In the genomic region with DNA sequence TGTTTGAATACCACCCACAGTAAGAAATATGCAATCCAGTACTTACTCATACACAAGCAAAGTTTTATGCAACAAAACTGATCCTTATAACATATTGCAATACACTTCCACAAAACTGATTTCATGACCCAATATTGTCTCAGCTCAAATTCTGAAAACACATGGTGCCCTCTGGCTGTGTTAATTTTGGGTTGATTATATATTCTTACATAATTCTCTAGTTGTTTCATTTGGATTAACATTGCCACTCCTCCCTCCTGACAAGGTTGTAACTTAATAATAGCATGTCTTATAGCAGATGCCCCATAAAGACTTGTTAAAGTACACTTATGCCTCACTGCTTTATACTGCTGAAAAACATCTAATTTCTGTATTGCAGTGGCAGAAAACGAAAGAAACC, we compare ENCODE assay signal across 17 cellular contexts.
DNase-seq lines count a peak whose midpoint lies in the region; ATAC-seq and TF ChIP-seq lines count a peak whose summit lies in the region.
"Had no signal": no experiment of that assay in that cellular context is flagged by ENCODE, and none has a peak within 500 bp of the region (broad histone marks: within the 10 kb centered on the region; RNA-seq: fewer than 3 reads in every experiment).

No MANE protein-coding gene starts in this region.

- H3K9me3 ChIP-seq in SK-N-SH, result no peaks in the 10 kb centered on the region
- no peaks in the 10 kb centered on the region for H3K9me3 ChIP-seq in T-helper 17 cell (ENCODE audit: control insufficient read depth, low read length, poor library complexity, severe bottlenecking)
- H3K9me3 ChIP-seq in thoracic aorta, result no peaks in the 10 kb centered on the region

- CTCF ChIA-PET in SK-N-SH (lab: Yijun Ruan, JAX), result interaction anchor here (0.6 to 16.4 kb wide), 7 partner anchors 9 to 149 kb away, joined by 3 to 271 read pairs (median 8); a partner anchor contains a TSS

- H3K36me3 ChIP-seq in SK-N-SH (replicated peaks in 1 of 2; ENCODE audit: control insufficient read depth in 1 of 2, insufficient read depth in 2 of 2, low read length in 1 of 2) (no peaks in the 10 kb centered on the region), thoracic aorta (peaks cover 58% of the 10 kb centered on the region)

- TF ChIP-seq CTCF in SK-N-SH (IDR thresholded peaks at IDR 0.05), result no peak
- TF ChIP-seq CTCF in thoracic aorta (IDR thresholded peaks at IDR 0.05), result no peak

- no peak for TF ChIP-seq EP300 in SK-N-SH (IDR thresholded peaks at IDR 0.05; ENCODE audit: borderline replicate concordance in 1 of 2, low read depth in 1 of 2, low read length in 1 of 2)

- DNase-seq in SK-N-SH (no peak), T-helper 17 cell (no peak), fibroblast of gingiva (ENCODE audit: low read depth) (peak; percentile 79), thoracic aorta (ENCODE audit: low spot score) (no peak), AG20443 (ENCODE audit: low spot score) (no peak), posterior cingulate gyrus (no peak), hepatic stellate cell (ENCODE audit: low spot score) (no peak)
- DNase-seq: brain microvascular endothelial cell; Calu3; effector CD4-positive, alpha-beta T cell; KBM-7; NCI-H146; NCI-H446 treated with DMSO at 0.1 percent for 48 hours; OCI-M1 had no signal

- intact Hi-C loops in posterior cingulate gyrus (cut with DNase I), result no loop called here

- H3K27ac Mint-ChIP-seq in T-helper 17 cell, result peak overlapping the region; percentile 85
- H3K27ac Mint-ChIP-seq: GM23338, WTC11 had no signal

- H3F3A ChIP-seq in SK-N-SH (replicated peaks; ENCODE audit: insufficient read depth), result peaks cover 6% of the 10 kb centered on the region

- H3K4me3 ChIP-seq in SK-N-SH (ENCODE audit: low read depth in 2 of 2, low read length in 1 of 2) (no peak overlapping the region), thoracic aorta (no peak overlapping the region)
- H3K4me3 ChIP-seq: GM23338 had no signal

- H3K27me3 ChIP-seq in SK-N-SH (ENCODE audit: insufficient read depth), result no peaks in the 10 kb centered on the region
- H3K27me3 ChIP-seq in thoracic aorta (replicated peaks; ENCODE audit: insufficient read depth), result no peaks in the 10 kb centered on the region
- H3K27me3 ChIP-seq: brain microvascular endothelial cell had no signal

- H2AFZ ChIP-seq in SK-N-SH (ENCODE audit: low read depth), result no peak overlapping the region
- H2AFZ ChIP-seq: GM23338 had no signal

- peaks cover 38% of the 10 kb centered on the region for H3K4me1 Mint-ChIP-seq in T-helper 17 cell

- 79% methylated on average over 1 of the region's 1 CpG for WGBS in SK-N-SH (ENCODE audit: low lambda C conversion rate)

- no peak for ATAC-seq in SK-N-SH treated with all-trans-retinoic acid at 6 μM for 48 hours
- ATAC-seq in T-helper 17 cell, result no peak
- ATAC-seq in thoracic aorta (ENCODE audit: insufficient number of reproducible peaks, low FRiP score, low read depth), result no peak
- ATAC-seq: GM23338, WTC11 had no signal

- H3K4me2 ChIP-seq in SK-N-SH, result peak overlapping the region; percentile 23; the same call in 1 of the 2 replicates
- H3K4me2 ChIP-seq: GM23338 had no signal

- no peaks in the 10 kb centered on the region for H4K20me1 ChIP-seq in SK-N-SH (ENCODE audit: insufficient read depth)

- no peak overlapping the region for H3K9ac ChIP-seq in SK-N-SH

- peaks cover 2% of the 10 kb centered on the region for H3K36me3 Mint-ChIP-seq in T-helper 17 cell (ENCODE audit: low read depth)
- H3K36me3 Mint-ChIP-seq: WTC11 had no signal

- no peaks in the 10 kb centered on the region for H3K9me2 ChIP-seq in SK-N-SH

- H3K27me3 Mint-ChIP-seq in T-helper 17 cell, result no peaks in the 10 kb centered on the region

- no peak overlapping the region for H3K4me3 Mint-ChIP-seq in T-helper 17 cell
- H3K4me3 Mint-ChIP-seq: GM23338, WTC11 had no signal

- H3K27ac ChIP-seq in SK-N-SH (ENCODE audit: low read depth in 2 of 2, low read length in 1 of 2), result no peak overlapping the region
- peak overlapping the region; percentile 53 to 74 for H3K27ac ChIP-seq in thoracic aorta
- H3K27ac ChIP-seq: brain microvascular endothelial cell had no signal

- no peaks in the 10 kb centered on the region for H3K79me2 ChIP-seq in SK-N-SH (ENCODE audit: insufficient read depth)

- POLR2A ChIA-PET in SK-N-SH (lab: Yijun Ruan, JAX), result no interaction called here

- TF ChIP-seq RAD21 in SK-N-SH (IDR thresholded peaks at IDR 0.05; ENCODE audit: low read length), result no peak

- H3K4me1 ChIP-seq in SK-N-SH (ENCODE audit: control insufficient read depth in 1 of 2, insufficient read depth in 2 of 2, low read depth in 1 of 2, low read length in 1 of 2) (peaks cover 4 to 13% of the 10 kb centered on the region in 2 experiments; a peak in 2 of 4 replicates), thoracic aorta (ENCODE audit: control insufficient read depth in 1 of 2, low read depth in 2 of 2) (peaks cover 60 to 66% of the 10 kb centered on the region in 2 donors)

TF ChIP-seq in SK-N-SH, 30 proteins besides CTCF, POLR2A, EP300 and RAD21 (continues in another document):
- no peak for TF ChIP-seq TEAD4 (IDR thresholded peaks at IDR 0.05; ENCODE audit: borderline replicate concordance, insufficient read depth)
- TF ChIP-seq, protein P1, sequence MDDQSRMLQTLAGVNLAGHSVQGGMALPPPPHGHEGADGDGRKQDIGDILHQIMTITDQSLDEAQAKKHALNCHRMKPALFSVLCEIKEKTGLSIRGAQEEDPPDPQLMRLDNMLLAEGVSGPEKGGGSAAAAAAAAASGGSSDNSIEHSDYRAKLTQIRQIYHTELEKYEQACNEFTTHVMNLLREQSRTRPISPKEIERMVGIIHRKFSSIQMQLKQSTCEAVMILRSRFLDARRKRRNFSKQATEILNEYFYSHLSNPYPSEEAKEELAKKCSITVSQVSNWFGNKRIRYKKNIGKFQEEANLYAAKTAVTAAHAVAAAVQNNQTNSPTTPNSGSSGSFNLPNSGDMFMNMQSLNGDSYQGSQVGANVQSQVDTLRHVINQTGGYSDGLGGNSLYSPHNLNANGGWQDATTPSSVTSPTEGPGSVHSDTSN (IDR thresholded peaks at IDR 0.05), result no peak
- TF ChIP-seq RXRA (IDR thresholded peaks at IDR 0.05; ENCODE audit: borderline replicate concordance, low read depth), result no peak
- TF ChIP-seq SMC3 (IDR thresholded peaks at IDR 0.05; ENCODE audit: low read depth, low read length), result no peak
- TF ChIP-seq GATA2 (CRISPR knock-in tag; IDR thresholded peaks at IDR 0.05), result no peak

TF ChIP-seq in SK-N-SH treated with all-trans-retinoic acid at 6 μM for 48 hours, 23 proteins besides CTCF, POLR2A, EP300 and RAD21:
- no peak for TF ChIP-seq SNAI2 (CRISPR knock-in tag; IDR thresholded peaks at IDR 0.05)
- no peak for TF ChIP-seq ZNF8 (CRISPR knock-in tag; IDR thresholded peaks at IDR 0.05)
- TF ChIP-seq, protein P2, sequence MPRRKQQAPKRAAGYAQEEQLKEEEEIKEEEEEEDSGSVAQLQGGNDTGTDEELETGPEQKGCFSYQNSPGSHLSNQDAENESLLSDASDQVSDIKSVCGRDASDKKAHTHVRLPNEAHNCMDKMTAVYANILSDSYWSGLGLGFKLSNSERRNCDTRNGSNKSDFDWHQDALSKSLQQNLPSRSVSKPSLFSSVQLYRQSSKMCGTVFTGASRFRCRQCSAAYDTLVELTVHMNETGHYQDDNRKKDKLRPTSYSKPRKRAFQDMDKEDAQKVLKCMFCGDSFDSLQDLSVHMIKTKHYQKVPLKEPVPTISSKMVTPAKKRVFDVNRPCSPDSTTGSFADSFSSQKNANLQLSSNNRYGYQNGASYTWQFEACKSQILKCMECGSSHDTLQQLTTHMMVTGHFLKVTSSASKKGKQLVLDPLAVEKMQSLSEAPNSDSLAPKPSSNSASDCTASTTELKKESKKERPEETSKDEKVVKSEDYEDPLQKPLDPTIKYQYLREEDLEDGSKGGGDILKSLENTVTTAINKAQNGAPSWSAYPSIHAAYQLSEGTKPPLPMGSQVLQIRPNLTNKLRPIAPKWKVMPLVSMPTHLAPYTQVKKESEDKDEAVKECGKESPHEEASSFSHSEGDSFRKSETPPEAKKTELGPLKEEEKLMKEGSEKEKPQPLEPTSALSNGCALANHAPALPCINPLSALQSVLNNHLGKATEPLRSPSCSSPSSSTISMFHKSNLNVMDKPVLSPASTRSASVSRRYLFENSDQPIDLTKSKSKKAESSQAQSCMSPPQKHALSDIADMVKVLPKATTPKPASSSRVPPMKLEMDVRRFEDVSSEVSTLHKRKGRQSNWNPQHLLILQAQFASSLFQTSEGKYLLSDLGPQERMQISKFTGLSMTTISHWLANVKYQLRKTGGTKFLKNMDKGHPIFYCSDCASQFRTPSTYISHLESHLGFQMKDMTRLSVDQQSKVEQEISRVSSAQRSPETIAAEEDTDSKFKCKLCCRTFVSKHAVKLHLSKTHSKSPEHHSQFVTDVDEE (CRISPR knock-in tag; IDR thresholded peaks at IDR 0.05), result no peak
- no peak for TF ChIP-seq ESRRG (CRISPR knock-in tag; IDR thresholded peaks at IDR 0.05)
- TF ChIP-seq ZNF565 (CRISPR knock-in tag; conservative IDR thresholded peaks at IDR 0.05; ENCODE audit: low read depth), result no peak
- TF ChIP-seq OSR1 (CRISPR knock-in tag; IDR thresholded peaks at IDR 0.05), result no peak
- TF ChIP-seq ZFP30 (CRISPR knock-in tag; IDR thresholded peaks at IDR 0.05), result no peak
- TF ChIP-seq, protein P3, sequence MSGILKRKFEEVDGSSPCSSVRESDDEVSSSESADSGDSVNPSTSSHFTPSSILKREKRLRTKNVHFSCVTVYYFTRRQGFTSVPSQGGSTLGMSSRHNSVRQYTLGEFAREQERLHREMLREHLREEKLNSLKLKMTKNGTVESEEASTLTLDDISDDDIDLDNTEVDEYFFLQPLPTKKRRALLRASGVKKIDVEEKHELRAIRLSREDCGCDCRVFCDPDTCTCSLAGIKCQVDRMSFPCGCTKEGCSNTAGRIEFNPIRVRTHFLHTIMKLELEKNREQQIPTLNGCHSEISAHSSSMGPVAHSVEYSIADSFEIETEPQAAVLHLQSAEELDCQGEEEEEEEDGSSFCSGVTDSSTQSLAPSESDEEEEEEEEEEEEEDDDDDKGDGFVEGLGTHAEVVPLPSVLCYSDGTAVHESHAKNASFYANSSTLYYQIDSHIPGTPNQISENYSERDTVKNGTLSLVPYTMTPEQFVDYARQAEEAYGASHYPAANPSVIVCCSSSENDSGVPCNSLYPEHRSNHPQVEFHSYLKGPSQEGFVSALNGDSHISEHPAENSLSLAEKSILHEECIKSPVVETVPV (CRISPR knock-in tag; IDR thresholded peaks at IDR 0.05), result no peak
- TF ChIP-seq CSDC2 (CRISPR knock-in tag; IDR thresholded peaks at IDR 0.05), result no peak

Comparison
In these comparisons a context has a peak if more than half of its experiments do, and no peak if none do; other contexts are left out.
1. H3K27ac ChIP-seq: peak in thoracic aorta (2 of 2); none in SK-N-SH (0 of 2).